8 cellular contexts compared by ENCODE assay signal in genomic region chr3:58349792-58350626, GRCh38. TPM values are rescaled to one million over a fixed set of nuclear protein-coding genes. Genes with fewer than 3 reads are reported as not detected.
DNase-seq lines count a peak whose midpoint lies in the region; ATAC-seq and TF ChIP-seq lines count a peak whose summit lies in the region.

No MANE protein-coding gene starts in this region.

- H3K27me3 Mint-ChIP-seq in effector memory CD8-positive, alpha-beta T cell, result no peaks in the 10 kb centered on the region

- H2BK12ac ChIP-seq in neuronal stem cell (ENCODE audit: low read length), result no peak overlapping the region

- no peak overlapping the region for H3K14ac ChIP-seq in neuronal stem cell (ENCODE audit: low read length)

- ATAC-seq in GM21423 (IDR thresholded peaks at IDR 0.05; ENCODE audit: unreplicated experiment), result peak; percentile 88
- ATAC-seq in HG03565 (IDR thresholded peaks at IDR 0.05; ENCODE audit: unreplicated experiment), result peak; percentile 89
- peak; percentile 49 for ATAC-seq in effector memory CD8-positive, alpha-beta T cell (replicated peaks)

- H2BK120ac ChIP-seq in neuronal stem cell (ENCODE audit: low read depth, low read length), result no peak overlapping the region

- no peak overlapping the region for H4K8ac ChIP-seq in neuronal stem cell (ENCODE audit: low read depth, low read length)

- no peak overlapping the region for H3K4ac ChIP-seq in neuronal stem cell (ENCODE audit: low read length)

- H3K9me3 Mint-ChIP-seq in effector memory CD8-positive, alpha-beta T cell, result no peaks in the 10 kb centered on the region

- H3K79me1 ChIP-seq in neuronal stem cell (ENCODE audit: low read depth, low read length), result no peaks in the 10 kb centered on the region

- no peak overlapping the region for H3K9ac ChIP-seq in neuronal stem cell (ENCODE audit: low read depth, low read length, poor library complexity)

- H3K4me1 Mint-ChIP-seq in effector memory CD8-positive, alpha-beta T cell (ENCODE audit: low read depth in 2 of 2), result peaks cover 35 to 56% of the 10 kb centered on the region in 2 donors

- H3K27ac ChIP-seq in neuronal stem cell (replicated peaks; ENCODE audit: low read length), result no peak overlapping the region

- no peak overlapping the region for H2AK5ac ChIP-seq in neuronal stem cell (ENCODE audit: low read depth, low read length)

- H3K9me3 ChIP-seq in neuronal stem cell (replicated peaks in 1 of 2; ENCODE audit: control insufficient read depth in 2 of 2, insufficient read depth in 1 of 2, low read depth in 1 of 2, low read length in 2 of 2), result no peaks in the 10 kb centered on the region

- no peak overlapping the region for H4K91ac ChIP-seq in neuronal stem cell (ENCODE audit: low read depth, low read length, poor library complexity)

- H3K27me3 ChIP-seq in neuronal stem cell (ENCODE audit: control insufficient read depth in 3 of 3, insufficient read depth in 3 of 3, low read depth in 1 of 3, low read length in 3 of 3), result no peaks in the 10 kb centered on the region

- H3K23ac ChIP-seq in neuronal stem cell (ENCODE audit: low read depth, low read length, poor library complexity), result no peak overlapping the region

- H2BK15ac ChIP-seq in neuronal stem cell (ENCODE audit: low read length), result no peak overlapping the region

- no peak for TF ChIP-seq CTCF in GM13976 (IDR thresholded peaks at IDR 0.05; ENCODE audit: borderline replicate concordance, control extremely low read depth, extremely low read depth, insufficient read depth, missing control alignments)

- no CpG with 5 or more reads among the region's 7 CpGs for WGBS in neuronal stem cell (ENCODE audit: extremely low coverage in 2 of 2, insufficient read length in 2 of 2, insufficient replicate concordance in 1 of 2), 2 donors

- H3K18ac ChIP-seq in neuronal stem cell (ENCODE audit: low read length), result no peak overlapping the region

- H3K4me3 ChIP-seq in neuronal stem cell (ENCODE audit: low read length in 2 of 2), result no peak overlapping the region

- DNase-seq in GM13976 (ENCODE audit: low spot score), result peak; percentile 68
- no peak for DNase-seq in effector memory CD8-positive, alpha-beta T cell
- DNase-seq in DMS114 treated with DMSO at 0.1 percent for 48 hours (lab: John Stamatoyannopoulos, UW; ENCODE audit: unreplicated experiment), result no peak
- DNase-seq in NCI-H82 (lab: John Stamatoyannopoulos, UW), result no peak
- DNase-seq in neuronal stem cell (ENCODE audit: low spot score), result no peak
- no peak for DNase-seq in NCI-H1092 treated with DMSO at 0.1 percent for 48 hours (lab: John Stamatoyannopoulos, UW)

- in situ Hi-C loops in GM13976 (cut with MboI; ENCODE audit: low sequenced_read_pairs, unreplicated experiment), result no loop called here

- H3K4me1 ChIP-seq in neuronal stem cell (ENCODE audit: control insufficient read depth in 2 of 2, insufficient read depth in 1 of 2, low read depth in 1 of 2, low read length in 2 of 2), result no peaks in the 10 kb centered on the region

- peak overlapping the region; percentile 40 to 51 for H3K4me3 Mint-ChIP-seq in effector memory CD8-positive, alpha-beta T cell

- H2AFZ ChIP-seq in neuronal stem cell (ENCODE audit: low read length), result no peak overlapping the region

- H3K36me3 Mint-ChIP-seq in effector memory CD8-positive, alpha-beta T cell (ENCODE audit: insufficient read depth), result peaks cover 9% of the 10 kb centered on the region

- no peak overlapping the region for H2BK5ac ChIP-seq in neuronal stem cell (ENCODE audit: low read length)

- H3K27ac Mint-ChIP-seq in effector memory CD8-positive, alpha-beta T cell, result peak overlapping the region; percentile 38 to 67

- H3K36me3 ChIP-seq in neuronal stem cell (replicated peaks in 1 of 2; ENCODE audit: control insufficient read depth in 2 of 2, insufficient read depth in 2 of 2, low read length in 2 of 2), result no peaks in the 10 kb centered on the region

- no peak overlapping the region for H3K4me2 ChIP-seq in neuronal stem cell (ENCODE audit: insufficient read depth, low read length, poor library complexity, severe bottlenecking)

RNA-seq across cellular contexts. Expression of gene PXK, which starts 17.3 kb away (rescaled TPM):
- 7.1 TPM for polyA plus RNA-seq in neuronal stem cell (2013, experiment 1 of 2)
- 7.1 TPM for polyA plus RNA-seq in neuronal stem cell (2013, experiment 2 of 2)

RNA-seq across cellular contexts. Expression of gene HTD2, which starts 43.7 kb away (rescaled TPM):
- 4.9 TPM for polyA plus RNA-seq in neuronal stem cell (2013, experiment 1 of 2)
- 4.5 TPM for polyA plus RNA-seq in neuronal stem cell (2013, experiment 2 of 2)

RNA-seq across cellular contexts. Expression of gene RPP14, which starts 44.0 kb away (rescaled TPM):
- 14.4 TPM for polyA plus RNA-seq in neuronal stem cell (2013, experiment 1 of 2)
- polyA plus RNA-seq in neuronal stem cell (2013, experiment 2 of 2), result 16.0 TPM
